Comparison of ENCODE assay signal across 10 cellular contexts in the genomic region with DNA sequence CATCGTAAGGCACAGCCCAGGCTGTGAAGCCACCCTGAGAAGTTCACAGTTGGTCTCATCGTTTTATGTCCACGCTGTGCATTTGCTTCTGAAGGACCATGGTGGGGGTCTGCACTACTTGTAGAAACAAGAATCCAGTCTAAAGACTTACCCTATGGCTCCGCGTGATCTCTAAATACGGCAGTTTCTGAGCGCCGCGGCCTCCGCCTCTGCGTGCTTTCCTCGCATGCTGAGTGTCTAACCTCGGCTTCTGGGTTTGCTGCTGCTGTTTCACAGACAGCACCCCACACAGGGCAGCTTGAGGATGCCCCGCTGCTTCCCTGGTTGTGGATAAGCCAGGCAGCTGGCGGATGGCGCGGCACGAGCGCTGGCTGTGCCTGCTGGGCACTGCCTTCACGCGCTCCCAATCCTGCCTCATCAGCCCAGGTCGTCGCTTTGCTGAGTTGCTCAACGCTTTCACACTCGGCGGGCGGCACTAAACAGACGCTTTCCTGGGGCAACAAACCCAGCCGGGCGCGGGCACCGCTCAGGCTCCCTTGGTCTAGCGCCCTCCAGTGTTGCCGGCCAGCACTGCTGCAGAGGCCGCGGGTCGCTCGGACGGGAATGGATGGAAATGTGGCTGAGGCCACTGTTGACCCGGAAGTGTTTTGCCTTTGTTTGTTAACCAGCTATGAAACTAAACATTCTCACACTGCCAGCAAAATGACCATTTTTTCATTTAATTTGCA. TPM values are rescaled to one million over a fixed set of nuclear protein-coding genes. Genes with fewer than 3 reads are reported as not detected.
DNase-seq lines count a peak whose midpoint lies in the region; ATAC-seq, FAIRE-seq and TF ChIP-seq lines count a peak whose summit lies in the region.
"Had no signal": no experiment of that assay in that cellular context is flagged by ENCODE, and none has a peak within 500 bp of the region (broad histone marks: within the 10 kb centered on the region; RNA-seq: fewer than 3 reads in every experiment).

No MANE protein-coding gene starts in this region.

- TF ChIP-seq CTCF in WERI-Rb-1 (IDR thresholded peaks at IDR 0.05; ENCODE audit: low read depth, low read length): peak; percentile 43

- H3K4me3 ChIP-seq in WERI-Rb-1 (ENCODE audit: low read depth, low read length): no peak overlapping the region
- H3K4me3 ChIP-seq: lower lobe of right lung had no signal

- intact Hi-C loops in left cardiac atrium (cut with DNase I): no loop called here

- no peak for FAIRE-seq in GM19239 (lab: Jason Lieb, UNC)

- ATAC-seq in left cardiac atrium (no peak), GM18502 (IDR thresholded peaks at IDR 0.05; ENCODE audit: poor library complexity, unreplicated experiment) (no peak), HG02678 (IDR thresholded peaks at IDR 0.05; ENCODE audit: unreplicated experiment) (no peak)

- DNase-seq in ELF-1 (ENCODE audit: low read depth, low spot score) (peak; percentile 74), WERI-Rb-1 (peak; percentile 14), left cardiac atrium (peak; percentile 33), pons (ENCODE audit: low spot score) (peak; percentile 78), GM19239 (ENCODE audit: insufficient read length, low spot score) (no peak)
- DNase-seq in stimulated activated CD4-positive, alpha-beta T cell treated with anti-CD3 and anti-CD28 coated beads, Interleukin-2, amount 100 ng/mL, for 48 hours: no peak
- DNase-seq: lower lobe of right lung, NCI-H2029 treated with DMSO at 0.1 percent for 48 hours had no signal

- peaks cover 20% of the 10 kb centered on the region for H3K27me3 ChIP-seq in WERI-Rb-1 (ENCODE audit: insufficient read depth, low read depth, severe bottlenecking)

- H3K9me3 ChIP-seq in WERI-Rb-1 (ENCODE audit: severe bottlenecking): no peaks in the 10 kb centered on the region
- H3K9me3 ChIP-seq: lower lobe of right lung had no signal

- H3K36me3 ChIP-seq in WERI-Rb-1: no peaks in the 10 kb centered on the region
- H3K36me3 ChIP-seq: lower lobe of right lung had no signal

- H3K27ac ChIP-seq in WERI-Rb-1: no peak overlapping the region
- H3K27ac ChIP-seq: lower lobe of right lung had no signal

RNA-seq across cellular contexts. Expression of a gene that starts 39.2 kb away (rescaled TPM):
- total RNA-seq in left cardiac atrium: 10 to 100 TPM; 21.6 to 29.0 TPM

RNA-seq across cellular contexts. Expression of a gene that starts 57.4 kb away (rescaled TPM):
- under 1 TPM in 1 of 2 donors, not detected in 1; 0.27 TPM for total RNA-seq in left cardiac atrium

Comparison
In these comparisons a context has a peak if more than half of its experiments do, and no peak if none do; other contexts are left out.
1. DNase-seq: peak in ELF-1 (single experiment), WERI-Rb-1 (single experiment), left cardiac atrium (single experiment) and pons (single experiment); none in stimulated activated CD4-positive, alpha-beta T cell treated with anti-CD3 and anti-CD28 coated beads, Interleukin-2, amount 100 ng/mL, for 48 hours (0 of 2) and GM19239 (single experiment).